16 cellular contexts compared by ENCODE assay signal in the genomic region with DNA sequence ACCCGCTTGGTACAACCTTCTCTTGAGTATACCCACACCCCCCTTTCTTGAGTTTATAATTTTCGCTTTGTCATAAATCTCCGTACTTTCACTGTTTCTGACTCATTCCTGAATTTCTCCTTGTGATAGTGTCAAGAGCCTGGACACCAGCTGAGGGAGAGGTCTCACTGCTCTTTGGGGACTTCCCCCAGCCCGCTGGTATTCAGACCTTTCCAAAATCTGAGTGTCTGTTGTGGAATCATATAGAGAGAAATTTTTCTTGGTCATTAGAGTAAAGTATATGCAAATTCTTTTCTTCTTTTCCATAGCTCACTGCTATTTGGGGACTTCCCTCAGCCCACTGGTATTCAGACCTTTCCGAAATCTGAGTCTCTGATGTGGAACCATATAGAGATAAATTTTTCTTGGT. TPM values are rescaled to one million over a fixed set of nuclear protein-coding genes. Genes with fewer than 3 reads are reported as not detected.
DNase-seq lines count a peak whose midpoint lies in the region; ATAC-seq, FAIRE-seq and TF ChIP-seq lines count a peak whose summit lies in the region.
"Had no signal": no experiment of that assay in that cellular context is flagged by ENCODE, and none has a peak within 500 bp of the region (broad histone marks: within the 10 kb centered on the region; RNA-seq: fewer than 3 reads in every experiment).

No MANE protein-coding gene starts in this region.

- DNase-seq in GM12865 (ENCODE audit: low read depth) = peak; percentile 79
- DNase-seq in GM19239 (ENCODE audit: insufficient read length, low spot score) = peak; percentile 14
- peak; percentile 27 for DNase-seq in choroid plexus epithelial cell (ENCODE audit: low read depth)
- DNase-seq in hepatic stellate cell (ENCODE audit: low spot score) = no peak
- DNase-seq in GM03348 (ENCODE audit: low spot score) = no peak
- DNase-seq in OCI-M2 (lab: John Stamatoyannopoulos, UW; ENCODE audit: unreplicated experiment) = no peak
- DNase-seq in activated T-helper 2 cell treated with anti-CD3 and anti-CD28 coated beads, Interferon-gamma antibody, Interleukin-2, Interleukin-4, amounts not matched to agents 10 μg/mL and 5 μg/mL and 100 μg/mL, durations not matched to agents 14 hours and 24 hours and 36 hours (ENCODE audit: low spot score) = no peak
- DNase-seq: activated CD8-positive, alpha-beta T cell treated with anti-CD3 and anti-CD28 coated beads, Interleukin-2, amount 10 ng/mL, durations not matched to agents 7 days and 5 days; COR-L47; HCEC 1CT; left ventricle myocardium inferior; NCI-H146; nucleus accumbens had no signal

- no peak overlapping the region for H3K4me3 Mint-ChIP-seq in activated T-helper 2 cell treated with anti-CD3 and anti-CD28 coated beads, Interferon-gamma antibody, Interleukin-2, Interleukin-4, amounts not matched to agents 10 μg/mL and 5 μg/mL and 100 μg/mL, durations not matched to agents 14 hours and 24 hours and 36 hours (ENCODE audit: low read depth)
- H3K4me3 Mint-ChIP-seq: activated CD8-positive, alpha-beta T cell treated with anti-CD3 and anti-CD28 coated beads, Interleukin-2, amount 10 ng/mL, durations not matched to agents 7 days and 5 days had no signal

- H3K27me3 Mint-ChIP-seq in activated T-helper 2 cell treated with anti-CD3 and anti-CD28 coated beads, Interferon-gamma antibody, Interleukin-2, Interleukin-4, amounts not matched to agents 10 μg/mL and 5 μg/mL and 100 μg/mL, durations not matched to agents 14 hours and 24 hours and 36 hours (ENCODE audit: low read depth) = no peaks in the 10 kb centered on the region

- H3K4me3 ChIP-seq in GM12865 (ENCODE audit: low read depth, low read length) (peak overlapping the region; percentile 0; the same call in 1 of the 2 replicates), choroid plexus epithelial cell (ENCODE audit: low read depth, low read length) (no peak overlapping the region)
- H3K4me3 ChIP-seq: adrenal gland, left ventricle myocardium inferior had no signal

- intact Hi-C loops in activated T-helper 2 cell treated with anti-CD3 and anti-CD28 coated beads, Interferon-gamma antibody, Interleukin-2, Interleukin-4, amounts not matched to agents 10 μg/mL and 5 μg/mL and 100 μg/mL, durations not matched to agents 14 hours and 24 hours and 36 hours (cut with micrococcal nuclease) = no loop called here

- no peak for TF ChIP-seq CTCF in GM12865 (IDR thresholded peaks at IDR 0.05; ENCODE audit: insufficient read depth, low read depth, low read length, missing control alignments)
- no peak for TF ChIP-seq CTCF in choroid plexus epithelial cell (conservative IDR thresholded peaks at IDR 0.05; ENCODE audit: low read depth, low read length)

- H3K27ac Mint-ChIP-seq in activated T-helper 2 cell treated with anti-CD3 and anti-CD28 coated beads, Interferon-gamma antibody, Interleukin-2, Interleukin-4, amounts not matched to agents 10 μg/mL and 5 μg/mL and 100 μg/mL, durations not matched to agents 14 hours and 24 hours and 36 hours = no peak overlapping the region
- H3K27ac Mint-ChIP-seq: activated CD8-positive, alpha-beta T cell treated with anti-CD3 and anti-CD28 coated beads, Interleukin-2, amount 10 ng/mL, durations not matched to agents 7 days and 5 days had no signal

- no peaks in the 10 kb centered on the region for H3K9me3 Mint-ChIP-seq in activated T-helper 2 cell treated with anti-CD3 and anti-CD28 coated beads, Interferon-gamma antibody, Interleukin-2, Interleukin-4, amounts not matched to agents 10 μg/mL and 5 μg/mL and 100 μg/mL, durations not matched to agents 14 hours and 24 hours and 36 hours

- H3K4me1 Mint-ChIP-seq in activated T-helper 2 cell treated with anti-CD3 and anti-CD28 coated beads, Interferon-gamma antibody, Interleukin-2, Interleukin-4, amounts not matched to agents 10 μg/mL and 5 μg/mL and 100 μg/mL, durations not matched to agents 14 hours and 24 hours and 36 hours (ENCODE audit: low read depth) = peaks cover 8% of the 10 kb centered on the region

- no peaks in the 10 kb centered on the region for H3K36me3 Mint-ChIP-seq in activated T-helper 2 cell treated with anti-CD3 and anti-CD28 coated beads, Interferon-gamma antibody, Interleukin-2, Interleukin-4, amounts not matched to agents 10 μg/mL and 5 μg/mL and 100 μg/mL, durations not matched to agents 14 hours and 24 hours and 36 hours (ENCODE audit: low read depth)

- peak; percentile 70 for ATAC-seq in HG02973 (IDR thresholded peaks at IDR 0.05; ENCODE audit: unreplicated experiment)
- ATAC-seq: activated CD8-positive, alpha-beta T cell treated with anti-CD3 and anti-CD28 coated beads, Interleukin-2, amount 10 ng/mL, durations not matched to agents 7 days and 5 days had no signal

- FAIRE-seq in GM19239 (lab: Jason Lieb, UNC) = peak; percentile 83
- FAIRE-seq: frontal cortex had no signal

RNA-seq across cellular contexts. Expression of gene MTMR3, which starts 55.3 kb away (rescaled TPM):
- total RNA-seq in activated T-helper 2 cell treated with anti-CD3 and anti-CD28 coated beads, Interferon-gamma antibody, Interleukin-2, Interleukin-4, amounts not matched to agents 10 μg/mL and 5 μg/mL and 100 μg/mL, durations not matched to agents 14 hours and 24 hours and 36 hours = 22.1 and 24.7 TPM in 2 replicates

Comparison
In these comparisons a context has a peak if more than half of its experiments do, and no peak if none do; other contexts are left out.
1. DNase-seq: peak in GM12865 (single experiment), GM19239 (single experiment) and choroid plexus epithelial cell (single experiment); none in hepatic stellate cell (single experiment), GM03348 (single experiment), OCI-M2 (single experiment) and activated T-helper 2 cell treated with anti-CD3 and anti-CD28 coated beads, Interferon-gamma antibody, Interleukin-2, Interleukin-4, amounts not matched to agents 10 μg/mL and 5 μg/mL and 100 μg/mL, durations not matched to agents 14 hours and 24 hours and 36 hours (single experiment).